15 cellular contexts compared by ENCODE assay signal in genomic region chr9:115032300-115032699, GRCh38.
"Had no signal": no experiment of that assay in that cellular context is flagged by ENCODE, and none has a peak within 500 bp of the region (broad histone marks: within the 10 kb centered on the region; RNA-seq: fewer than 3 reads in every experiment).

No MANE protein-coding gene starts in this region.

- H3K4me1 ChIP-seq: psoas muscle had no signal

- H3K36me3 ChIP-seq: heart left ventricle, neutrophil had no signal

- H3K9me3 ChIP-seq: heart left ventricle, neutrophil, psoas muscle had no signal

- H3K4me3 ChIP-seq: heart left ventricle, psoas muscle had no signal

- H3K27ac ChIP-seq: neutrophil, psoas muscle had no signal

- H3K27me3 ChIP-seq: neutrophil had no signal

- DNase-seq: effector memory CD4-positive, alpha-beta T cell; heart left ventricle; hypothalamus; kidney glomerular epithelial cell; mesendoderm; naive thymus-derived CD8-positive, alpha-beta T cell; psoas muscle; small intestine; stimulated activated CD4-positive, alpha-beta T cell treated with anti-CD3 and anti-CD28 coated beads, Interleukin-4, amount 100 ng/mL, for 1 hour; stimulated activated CD8-positive, alpha-beta memory T cell treated with anti-CD3 and anti-CD28 coated beads, Interleukin-4, amount 100 ng/mL, for 48 hours; stimulated activated naive CD8-positive, alpha-beta T cell treated with anti-CD3 and anti-CD28 coated beads, Interleukin-15, Interleukin-2, amounts not matched to agents 100 U/mL and 50 U/mL, for 24 hours had no signal

- ATAC-seq: esophagus mucosa; heart left ventricle; naive thymus-derived CD8-positive, alpha-beta T cell; psoas muscle; sciatic nerve; stimulated activated effector memory CD8-positive, alpha-beta T cell treated with anti-CD3 and anti-CD28 coated beads, Interleukin-12 subunit alpha, Interleukin-12 subunit beta, amount 100 ng/mL, for 72 hours; stimulated activated naive CD8-positive, alpha-beta T cell treated with anti-CD3 and anti-CD28 coated beads, Interleukin-15, Interleukin-2, amounts not matched to agents 100 U/mL and 50 U/mL, for 24 hours had no signal
